In genomic region chr15:67063689-67064606, GRCh38 we compare ENCODE assay signal across 1 cellular context.
TF ChIP-seq lines count a peak whose summit lies in the region.

No MANE protein-coding gene starts in this region.

TF ChIP-seq in HepG2, 621 proteins besides CTCF, POLR2A, EP300 and RAD21 (continued from another document and continues in another):
- TF ChIP-seq THRA (CRISPR knock-in tag; IDR thresholded peaks at IDR 0.05; ENCODE audit: borderline replicate concordance) (peak; percentile 17; the same call in 1 of the 2 replicates), RCOR2 (CRISPR knock-in tag; IDR thresholded peaks at IDR 0.05) (peak; percentile 66; the same call in 1 of the 2 replicates), JUNB (CRISPR knock-in tag; IDR thresholded peaks at IDR 0.05; ENCODE audit: borderline replicate concordance) (no peak), ZNF646 (CRISPR knock-in tag; IDR thresholded peaks at IDR 0.05) (peak; percentile 71; the same call in 1 of the 2 replicates), ZNF83 (CRISPR knock-in tag; IDR thresholded peaks at IDR 0.05; ENCODE audit: borderline replicate concordance) (no peak), ZFYVE20 (CRISPR knock-in tag; IDR thresholded peaks at IDR 0.05; ENCODE audit: borderline replicate concordance, low read depth) (no peak), ZMYM2 (CRISPR knock-in tag; IDR thresholded peaks at IDR 0.05) (peak; percentile 88), MATR3 (CRISPR knock-in tag; IDR thresholded peaks at IDR 0.05) (no peak), ARNTL (CRISPR knock-in tag; IDR thresholded peaks at IDR 0.05) (peak; percentile 73; the same call in 1 of the 2 replicates), KIAA2018 (CRISPR knock-in tag; IDR thresholded peaks at IDR 0.05; ENCODE audit: borderline replicate concordance) (no peak), ZNF570 (CRISPR knock-in tag; IDR thresholded peaks at IDR 0.05; ENCODE audit: borderline replicate concordance) (no peak), ZEB1 (IDR thresholded peaks at IDR 0.05; ENCODE audit: insufficient replicate concordance, low read depth) (no peak), REXO4 (CRISPR knock-in tag; IDR thresholded peaks at IDR 0.05; ENCODE audit: borderline replicate concordance) (no peak), TSC22D2 (CRISPR knock-in tag; IDR thresholded peaks at IDR 0.05; ENCODE audit: borderline replicate concordance) (no peak), NR2F1 (CRISPR knock-in tag; IDR thresholded peaks at IDR 0.05) (no peak), ZNF430 (CRISPR knock-in tag; IDR thresholded peaks at IDR 0.05) (no peak), GABPA (IDR thresholded peaks at IDR 0.05; ENCODE audit: low read depth, low read length) (no peak), GABPA (CRISPR knock-in tag; IDR thresholded peaks at IDR 0.05; ENCODE audit: low read depth) (peak; percentile 41; the same call in 1 of the 2 replicates), ZNF180 (CRISPR knock-in tag; IDR thresholded peaks at IDR 0.05; ENCODE audit: borderline replicate concordance, low read depth) (no peak), ZNF33B (CRISPR knock-in tag; IDR thresholded peaks at IDR 0.05) (no peak), JUND (CRISPR knock-in tag; IDR thresholded peaks at IDR 0.05) (peak; percentile 33), ZNF672 (CRISPR knock-in tag; IDR thresholded peaks at IDR 0.05) (no peak), NFYC (CRISPR knock-in tag; IDR thresholded peaks at IDR 0.05) (no peak), IKZF5 (CRISPR knock-in tag; IDR thresholded peaks at IDR 0.05) (peak; percentile 54), MXD4 (CRISPR knock-in tag; IDR thresholded peaks at IDR 0.05) (0 out of 2 replicates have a peak, but pooled peaks have one; percentile 70), MZF1 (CRISPR knock-in tag; IDR thresholded peaks at IDR 0.05; ENCODE audit: borderline replicate concordance) (no peak), SYNCRIP (IDR thresholded peaks at IDR 0.05; ENCODE audit: insufficient read depth, low read depth, low read length) (no peak), PAF1 (CRISPR knock-in tag; IDR thresholded peaks at IDR 0.05) (no peak), ZNF720 (CRISPR knock-in tag; IDR thresholded peaks at IDR 0.05) (no peak), TRIM22 (IDR thresholded peaks at IDR 0.05) (no peak)
